1 cellular context compared by ENCODE assay signal in genomic region chr5:43065384-43066230, GRCh38.
TF ChIP-seq lines count a peak whose summit lies in the region.

No MANE protein-coding gene starts in this region.

TF ChIP-seq in HCT116, 20 proteins besides CTCF, POLR2A, EP300 and RAD21 (continued from another document):
- TF ChIP-seq REST (IDR thresholded peaks at IDR 0.05; ENCODE audit: low read depth) (no peak), CEBPB (IDR thresholded peaks at IDR 0.05; ENCODE audit: low read depth) (no peak), EZH2 (IDR thresholded peaks at IDR 0.05) (no peak), EZH2phosphoT487 (IDR thresholded peaks at IDR 0.05; ENCODE audit: borderline replicate concordance) (no peak), SP1 (IDR thresholded peaks at IDR 0.05; ENCODE audit: low read depth) (no peak), YY1 (IDR thresholded peaks at IDR 0.05; ENCODE audit: extremely low read depth, insufficient replicate concordance, low read depth, low read length) (no peak)
